ENCODE assay signal across 6 cellular contexts in genomic region chr1:207712676-207713075, GRCh38. TPM values are rescaled to one million over a fixed set of nuclear protein-coding genes. Genes with fewer than 3 reads are reported as not detected.
A peak's percentile ranks its signal among the peaks of the same experiment; 100 is the strongest.
DNase-seq lines count a peak whose midpoint lies in the region; TF ChIP-seq lines count a peak whose summit lies in the region.
"Not testable (repeated sequence)": the region's sequence is repeated elsewhere in the genome, so short reads cannot be mapped to it uniquely, and the experiment has no call there.

No MANE protein-coding gene starts in this region.

- H3K79me2 ChIP-seq in SK-N-SH (ENCODE audit: insufficient read depth); mesendoderm (ENCODE audit: control insufficient read depth, insufficient read depth, low read length): not testable (repeated sequence)

- not testable (repeated sequence) for TF ChIP-seq EP300 in SK-N-SH (IDR thresholded peaks at IDR 0.05; ENCODE audit: borderline replicate concordance in 1 of 2, low read depth in 1 of 2, low read length in 1 of 2)

- H2AFZ ChIP-seq in SK-N-SH (ENCODE audit: low read depth): not testable (repeated sequence)

- H3K36me3 ChIP-seq in SK-N-SH (replicated peaks in 1 of 2; ENCODE audit: control insufficient read depth in 1 of 2, insufficient read depth in 2 of 2, low read length in 1 of 2); WERI-Rb-1; mesendoderm (ENCODE audit: control insufficient read depth, insufficient read depth, low read length): not testable (repeated sequence)

- not testable (repeated sequence) for H3K56ac ChIP-seq in mesendoderm (ENCODE audit: low read length)

- H4K8ac ChIP-seq in mesendoderm (ENCODE audit: low read depth, low read length): not testable (repeated sequence)

- not testable (repeated sequence) for H4K5ac ChIP-seq in mesendoderm (ENCODE audit: low read length)

- not testable (repeated sequence) for TF ChIP-seq RAD21 in SK-N-SH (IDR thresholded peaks at IDR 0.05; ENCODE audit: low read length)

- not testable (repeated sequence) for H3K27me3 ChIP-seq in SK-N-SH (ENCODE audit: insufficient read depth); WERI-Rb-1 (ENCODE audit: insufficient read depth, low read depth, severe bottlenecking); mesendoderm (ENCODE audit: insufficient read depth, low read length, poor library complexity)

- H3K4me2 ChIP-seq in SK-N-SH; mesendoderm (ENCODE audit: low read length): not testable (repeated sequence)

- not testable (repeated sequence) for H2BK5ac ChIP-seq in mesendoderm (ENCODE audit: low read length)

- not testable (repeated sequence) for H3K4me1 ChIP-seq in SK-N-SH (ENCODE audit: control insufficient read depth in 1 of 2, insufficient read depth in 2 of 2, low read depth in 1 of 2, low read length in 1 of 2); mesendoderm (ENCODE audit: control insufficient read depth, low read depth, low read length)

- H3K9ac ChIP-seq in SK-N-SH; mesendoderm (ENCODE audit: low read length): not testable (repeated sequence)

- not testable (repeated sequence) for H3K9me2 ChIP-seq in SK-N-SH

- POLR2A ChIA-PET in SK-N-SH (lab: Yijun Ruan, JAX): not testable (repeated sequence)

- not testable (repeated sequence) for H3K4ac ChIP-seq in mesendoderm (ENCODE audit: low read depth, low read length)

- not testable (repeated sequence) for H3K9me3 ChIP-seq in SK-N-SH
- peaks cover 11% of the 10 kb centered on the region for H3K9me3 ChIP-seq in WERI-Rb-1 (ENCODE audit: severe bottlenecking)

- H3K27ac ChIP-seq in SK-N-SH (ENCODE audit: low read depth in 2 of 2, low read length in 1 of 2); mesendoderm (ENCODE audit: low read depth, low read length): not testable (repeated sequence)
- H3K27ac ChIP-seq in WERI-Rb-1: peak overlapping the region; percentile 16

- not testable (repeated sequence) for H3K23ac ChIP-seq in mesendoderm (ENCODE audit: low read length)

- H4K20me1 ChIP-seq in SK-N-SH (ENCODE audit: insufficient read depth): not testable (repeated sequence)

- not testable (repeated sequence) for H2AK5ac ChIP-seq in mesendoderm (ENCODE audit: low read length)

- WGBS in SK-N-SH (ENCODE audit: low lambda C conversion rate): 27% methylated on average over 3 of the region's 3 CpGs
- WGBS in mesendoderm (ENCODE audit: extremely low coverage, insufficient coverage, low lambda C conversion rate): 100% methylated on average over 1 of the region's 3 CpGs

- not testable (repeated sequence) for H3K4me3 ChIP-seq in SK-N-SH (ENCODE audit: low read depth in 2 of 2, low read length in 1 of 2); WERI-Rb-1 (ENCODE audit: low read depth, low read length); mesendoderm (ENCODE audit: low read length); retinal pigment epithelial cell (ENCODE audit: low read length)

- not testable (repeated sequence) for H3F3A ChIP-seq in SK-N-SH (replicated peaks; ENCODE audit: insufficient read depth)

- H2BK15ac ChIP-seq in mesendoderm (replicated peaks; ENCODE audit: low read depth): not testable (repeated sequence)

- H3K79me1 ChIP-seq in mesendoderm (ENCODE audit: low read length): not testable (repeated sequence)

- H3K18ac ChIP-seq in mesendoderm (ENCODE audit: low read length): not testable (repeated sequence)

- not testable (repeated sequence) for H2BK120ac ChIP-seq in mesendoderm (ENCODE audit: low read depth, low read length)

- peak; percentile 4 for DNase-seq in NCI-H524 treated with DMSO at 0.1 percent for 48 hours (lab: John Stamatoyannopoulos, UW)
- DNase-seq in NCI-H82 treated with DMSO at 0.1 percent for 48 hours (lab: John Stamatoyannopoulos, UW; ENCODE audit: unreplicated experiment): peak; percentile 91
- DNase-seq in SK-N-SH: not testable (repeated sequence)
- DNase-seq in WERI-Rb-1: peak; percentile 80
- DNase-seq in mesendoderm: peak; percentile 11
- DNase-seq in retinal pigment epithelial cell (ENCODE audit: low read depth): peak; percentile 83

- not testable (repeated sequence) for TF ChIP-seq CTCF in SK-N-SH (IDR thresholded peaks at IDR 0.05); WERI-Rb-1 (IDR thresholded peaks at IDR 0.05; ENCODE audit: low read depth, low read length); retinal pigment epithelial cell (conservative IDR thresholded peaks at IDR 0.05; ENCODE audit: low read depth, low read length)

- CTCF ChIA-PET in SK-N-SH (lab: Yijun Ruan, JAX): interaction anchor here (1.2 to 1.9 kb wide), 2 partner anchors 14 to 85 kb away, joined by 6 read pairs; no protein-coding TSS in a partner anchor

TF ChIP-seq in SK-N-SH, 30 proteins besides CTCF, POLR2A, EP300 and RAD21:
- TF ChIP-seq GATA2 (CRISPR knock-in tag; IDR thresholded peaks at IDR 0.05): peak; percentile 30; the same call in 1 of the 2 replicates
TF ChIP-seq in SK-N-SH: peak in this region for 1; not testable (repeated sequence) for 29.

RNA-seq across cellular contexts. Expression of gene CD46, which starts 39.2 kb away (rescaled TPM):
- polyA plus RNA-seq in SK-N-SH (2012; rRNA removed): 56.0 and 92.5 TPM in 2 replicates
- 72.8 and 79.0 TPM in 2 replicates for polyA plus RNA-seq in SK-N-SH (2012; cell fraction: cytosol; rRNA removed)
- polyA plus RNA-seq in SK-N-SH (2012; cell fraction: nucleus; rRNA removed): 74.1 and 204 TPM in 2 replicates
- polyA plus RNA-seq in mesendoderm (2013, experiment 1 of 2): 62.1 TPM
- 61.8 TPM for polyA plus RNA-seq in mesendoderm (2013, experiment 2 of 2)
